24 cellular contexts compared by ENCODE assay signal in genomic region chr5:13930721-13931246, GRCh38. TPM values are rescaled to one million over a fixed set of nuclear protein-coding genes. Genes with fewer than 3 reads are reported as not detected.
A peak's percentile ranks its signal among the peaks of the same experiment; 100 is the strongest.
DNase-seq lines count a peak whose midpoint lies in the region; ATAC-seq and TF ChIP-seq lines count a peak whose summit lies in the region.
"Had no signal": no experiment of that assay in that cellular context is flagged by ENCODE, and none has a peak within 500 bp of the region (broad histone marks: within the 10 kb centered on the region; RNA-seq: fewer than 3 reads in every experiment).

No MANE protein-coding gene starts in this region.

- in situ Hi-C loops in astrocyte of the spinal cord (cut with HindIII; ENCODE audit: low sequenced_read_pairs), result no loop called here

- no peaks in the 10 kb centered on the region for H3K4me1 Mint-ChIP-seq in WTC11
- H3K4me1 Mint-ChIP-seq: activated naive CD4-positive, alpha-beta T cell treated with anti-CD3 and anti-CD28 coated beads, Interleukin-2, amount 10 ng/mL, durations not matched to agents 7 days and 5 days; IgD-negative memory B cell; naive thymus-derived CD4-positive, alpha-beta T cell had no signal

- DNase-seq in Ammon's horn (ENCODE audit: low spot score) (peak; percentile 18), M059J (ENCODE audit: low read depth) (peak; percentile 37), NCI-H345 (lab: John Stamatoyannopoulos, UW) (peak; percentile 29), astrocyte of the spinal cord (ENCODE audit: low read depth, low spot score) (peak; percentile 12), foreskin melanocyte (no peak), WTC11 (ENCODE audit: low spot score) (no peak)
- DNase-seq: ACHN; activated CD4-positive, alpha-beta T cell treated with anti-CD3 and anti-CD28 coated beads for 1 hour; activated naive CD4-positive, alpha-beta T cell treated with anti-CD3 and anti-CD28 coated beads, Interleukin-2, amount 10 ng/mL, durations not matched to agents 7 days and 5 days; activated T-cell treated with anti-CD3 and anti-CD28 coated beads, Interleukin-2, amount 50 U/mL, for 72 hours; colonic mucosa; GDM1; glutamatergic neuron; left cardiac atrium; mesendoderm; naive thymus-derived CD4-positive, alpha-beta T cell; pancreas; right lobe of liver; uterus had no signal

- CTCF ChIA-PET in WTC11 (lab: Charles Lee), result no interaction called here

- peaks cover 27% of the 10 kb centered on the region for H3K9me3 Mint-ChIP-seq in WTC11

- POLR2A ChIA-PET in WTC11 (lab: Charles Lee), result no interaction called here

- H3K27me3 Mint-ChIP-seq in WTC11 (ENCODE audit: low read depth), result no peaks in the 10 kb centered on the region
- H3K27me3 Mint-ChIP-seq: activated naive CD4-positive, alpha-beta T cell treated with anti-CD3 and anti-CD28 coated beads, Interleukin-2, amount 10 ng/mL, durations not matched to agents 7 days and 5 days; IgD-negative memory B cell; naive thymus-derived CD4-positive, alpha-beta T cell had no signal

- H3K36me3 Mint-ChIP-seq in WTC11, result peaks cover 11% of the 10 kb centered on the region
- H3K36me3 Mint-ChIP-seq: activated naive CD4-positive, alpha-beta T cell treated with anti-CD3 and anti-CD28 coated beads, Interleukin-2, amount 10 ng/mL, durations not matched to agents 7 days and 5 days; IgD-negative memory B cell had no signal

- no peak overlapping the region for H3K4me3 Mint-ChIP-seq in WTC11
- H3K4me3 Mint-ChIP-seq: activated naive CD4-positive, alpha-beta T cell treated with anti-CD3 and anti-CD28 coated beads, Interleukin-2, amount 10 ng/mL, durations not matched to agents 7 days and 5 days; activated T-cell treated with anti-CD3 and anti-CD28 coated beads, Interleukin-2, amount 50 U/mL, for 72 hours; IgD-negative memory B cell; naive thymus-derived CD4-positive, alpha-beta T cell; T-helper 2 cell treated with Interferon-gamma antibody and Interleukin-4, amounts not matched to agents 5 μg/mL and 100 μg/mL, for 36 hours had no signal

- no peak overlapping the region for H3K4me3 ChIP-seq in astrocyte of the spinal cord (ENCODE audit: low read depth, low read length)
- H3K4me3 ChIP-seq: colonic mucosa, pancreas, right lobe of liver, uterus had no signal

- no peak for ATAC-seq in GM19452 (IDR thresholded peaks at IDR 0.05; ENCODE audit: unreplicated experiment)
- no peak for ATAC-seq in HG02623 (IDR thresholded peaks at IDR 0.05; ENCODE audit: unreplicated experiment)
- ATAC-seq in WTC11, result no peak
- ATAC-seq: activated T-cell treated with anti-CD3 and anti-CD28 coated beads, Interleukin-2, amount 50 U/mL, for 72 hours; left cardiac atrium; naive thymus-derived CD4-positive, alpha-beta T cell; pancreas; right lobe of liver; SK-N-SH treated with all-trans-retinoic acid at 6 μM for 48 hours had no signal

- no peak overlapping the region for H3K27ac Mint-ChIP-seq in WTC11
- H3K27ac Mint-ChIP-seq: activated naive CD4-positive, alpha-beta T cell treated with anti-CD3 and anti-CD28 coated beads, Interleukin-2, amount 10 ng/mL, durations not matched to agents 7 days and 5 days; activated T-cell treated with anti-CD3 and anti-CD28 coated beads, Interleukin-2, amount 50 U/mL, for 72 hours; IgD-negative memory B cell; naive thymus-derived CD4-positive, alpha-beta T cell; T-helper 2 cell treated with Interferon-gamma antibody and Interleukin-4, amounts not matched to agents 5 μg/mL and 100 μg/mL, for 36 hours had no signal

- TF ChIP-seq CTCF in astrocyte of the spinal cord (IDR thresholded peaks at IDR 0.05; ENCODE audit: low read depth, low read length) (no peak), WTC11 (IDR thresholded peaks at IDR 0.05) (no peak)

TF ChIP-seq in WTC11, 78 proteins besides CTCF, POLR2A, EP300 and RAD21:
- TF ChIP-seq CBFB (CRISPR knock-in tag; IDR thresholded peaks at IDR 0.05; ENCODE audit: low read depth) (no peak), ZBTB43 (CRISPR knock-in tag; IDR thresholded peaks at IDR 0.05) (no peak), ATF2 (CRISPR knock-in tag; IDR thresholded peaks at IDR 0.05; ENCODE audit: borderline replicate concordance, low read depth) (no peak), RELA (CRISPR knock-in tag; IDR thresholded peaks at IDR 0.05; ENCODE audit: borderline replicate concordance) (no peak), RORB (CRISPR knock-in tag; IDR thresholded peaks at IDR 0.05) (no peak), GRHL2 (CRISPR knock-in tag; IDR thresholded peaks at IDR 0.05; ENCODE audit: insufficient replicate concordance, severe bottlenecking) (no peak), ATF6 (CRISPR knock-in tag; IDR thresholded peaks at IDR 0.05) (no peak), ZSCAN18 (CRISPR knock-in tag; IDR thresholded peaks at IDR 0.05) (no peak), ZNF138 (CRISPR knock-in tag; conservative IDR thresholded peaks at IDR 0.05) (no peak), CDX4 (CRISPR knock-in tag; IDR thresholded peaks at IDR 0.05; ENCODE audit: borderline replicate concordance) (no peak), IRF2 (CRISPR knock-in tag; IDR thresholded peaks at IDR 0.05; ENCODE audit: borderline replicate concordance, low read depth) (no peak), NR3C1 (CRISPR knock-in tag; conservative IDR thresholded peaks at IDR 0.05; ENCODE audit: low read depth) (no peak), ZNF423 (CRISPR knock-in tag; IDR thresholded peaks at IDR 0.05) (no peak)

RNA-seq across cellular contexts. Expression of gene DNAH5, which starts 13.7 kb away (rescaled TPM):
- 2.2 and 3.0 TPM in 2 replicates for total RNA-seq in M059J (2014; rRNA removed; shearing (Covaris generic))
- 0.30 to 0.41 TPM (median 0.35 TPM) in 3 replicates for total RNA-seq in WTC11 (2021)
- total RNA-seq: activated T-cell treated with anti-CD3 and anti-CD28 coated beads, Interleukin-2, amount 50 U/mL, for 72 hours; naive thymus-derived CD4-positive, alpha-beta T cell had no signal

Comparison
In these comparisons a context has a peak if more than half of its experiments do, and no peak if none do; other contexts are left out.
1. DNase-seq: peak in Ammon's horn (single experiment), M059J (single experiment), NCI-H345 (single experiment) and astrocyte of the spinal cord (single experiment); none in foreskin melanocyte (single experiment) and WTC11 (single experiment).